ENCODE assay signal across 10 cellular contexts in the genomic region with DNA sequence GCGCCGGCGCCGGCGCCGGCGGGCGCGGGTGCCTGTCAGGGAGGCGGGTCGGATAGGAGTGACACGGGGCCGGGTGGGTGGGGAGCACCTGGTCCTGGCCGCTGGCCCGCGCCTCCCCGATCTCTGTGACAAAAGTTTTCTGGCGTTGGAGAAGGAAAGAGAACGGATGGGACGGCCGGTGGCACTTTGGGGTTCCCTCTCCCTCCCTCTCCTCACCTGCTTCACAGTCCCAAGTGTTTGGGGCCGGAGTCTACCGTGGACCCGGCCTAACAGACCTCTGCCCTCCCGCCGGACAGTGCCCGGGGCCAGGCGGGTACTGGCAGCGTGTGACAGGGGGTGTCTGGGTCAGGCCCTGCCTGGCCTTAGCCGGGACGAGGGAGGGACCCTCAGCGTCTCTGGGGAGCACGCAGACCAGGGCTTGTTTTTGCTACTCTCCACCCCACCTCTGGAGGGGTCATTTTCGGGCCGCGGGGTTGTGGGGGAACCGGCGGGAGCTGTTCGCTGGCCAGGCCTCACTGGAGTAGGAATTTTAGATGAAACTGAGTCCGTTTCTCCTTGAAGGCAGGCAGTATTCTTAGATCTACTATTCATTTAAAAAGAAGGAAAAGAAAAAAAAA. TPM values are rescaled to one million over a fixed set of nuclear protein-coding genes. Genes with fewer than 3 reads are reported as not detected.
A peak's percentile ranks its signal among the peaks of the same experiment; 100 is the strongest.
DNase-seq lines count a peak whose midpoint lies in the region; ATAC-seq, FAIRE-seq and TF ChIP-seq lines count a peak whose summit lies in the region.
"Had no signal": no experiment of that assay in that cellular context is flagged by ENCODE, and none has a peak within 500 bp of the region (broad histone marks: within the 10 kb centered on the region; RNA-seq: fewer than 3 reads in every experiment).

No MANE protein-coding gene starts in this region.

- no peak overlapping the region for H2BK12ac ChIP-seq in H1 (ENCODE audit: low read depth, low read length)

- no peak overlapping the region for H2BK5ac ChIP-seq in H1 (ENCODE audit: low read depth, low read length)

- H4K91ac ChIP-seq in H1 (replicated peaks; ENCODE audit: insufficient read length, low read length): no peak overlapping the region

- no peak overlapping the region for H2BK120ac ChIP-seq in H1 (replicated peaks; ENCODE audit: low read depth, low read length)

- H3K36me3 ChIP-seq in heart right ventricle (no peaks in the 10 kb centered on the region), H1 (ENCODE audit: control insufficient read depth in 2 of 4, insufficient read depth in 4 of 4, low read length in 3 of 4) (no peaks in the 10 kb centered on the region; a peak in 1 of 8 replicates), uterus (no peaks in the 10 kb centered on the region)
- H3K36me3 ChIP-seq: BLaER1 had no signal

- no peaks in the 10 kb centered on the region for H3K79me1 ChIP-seq in H1 (ENCODE audit: low read depth, low read length)

- TF ChIP-seq POLR2A in H1 (IDR thresholded peaks at IDR 0.05; ENCODE audit: control extremely low read depth in 1 of 2, low read depth in 2 of 2, low read length in 2 of 2) (no peak), uterus (IDR thresholded peaks at IDR 0.05) (no peak), H54 (IDR thresholded peaks at IDR 0.05; ENCODE audit: low read depth, low read length) (no peak)

- no peak overlapping the region for H3K23ac ChIP-seq in H1 (ENCODE audit: insufficient read length)

- TF ChIP-seq EP300 in H1 (IDR thresholded peaks at IDR 0.05; ENCODE audit: borderline replicate concordance in 1 of 2, low read depth in 2 of 2, low read length in 2 of 2): no peak

- no peak overlapping the region for H2AFZ ChIP-seq in H1 (ENCODE audit: low read length)

- no peaks in the 10 kb centered on the region for H3K79me2 ChIP-seq in H1 (ENCODE audit: control insufficient read depth in 1 of 2, insufficient read depth in 2 of 2, low read length in 2 of 2)

- H3K4me3 Mint-ChIP-seq in naive B cell: peak overlapping the region; percentile 64 to 89 (median 73)

- no peak overlapping the region for H4K8ac ChIP-seq in H1 (ENCODE audit: extremely low read depth, insufficient read depth, low read length)

- H3K23me2 ChIP-seq in H1 (ENCODE audit: low read depth, low read length): peaks cover 43% of the 10 kb centered on the region

- H3K27me3 Mint-ChIP-seq in naive B cell: peaks cover 60 to 88% (median 88%) of the 10 kb centered on the region in 3 donors

- no peak overlapping the region for H2BK15ac ChIP-seq in H1 (ENCODE audit: low read length)

- TF ChIP-seq RAD21 in H1 (IDR thresholded peaks at IDR 0.05 in 1 of 2, conservative IDR thresholded peaks at IDR 0.05 in 1 of 2; ENCODE audit: low read depth in 2 of 2, low read length in 2 of 2): no peak

- no peak overlapping the region for H2BK20ac ChIP-seq in H1 (ENCODE audit: low read length)

- DNase-seq in heart right ventricle (no peak), cardiac septum (ENCODE audit: low spot score) (no peak), H1 (ENCODE audit: low read depth in 1 of 2, low spot score in 2 of 2) (peak in 1 of 2 experiments; percentile 73), naive B cell (no peak), uterus (no peak), NCI-H2227 treated with DMSO at 0.1 percent for 48 hours (lab: John Stamatoyannopoulos, UW) (no peak), H54 (ENCODE audit: insufficient read length, low spot score) (no peak)

- no peak overlapping the region for H3K14ac ChIP-seq in H1 (ENCODE audit: insufficient read length)

- no peak overlapping the region for H3K27ac Mint-ChIP-seq in naive B cell

- ATAC-seq in heart right ventricle: no peak
- peak in 1 of 2 donors; percentile 9 for ATAC-seq in naive B cell (ENCODE audit: low read depth in 2 of 2)
- ATAC-seq in GM19452 (IDR thresholded peaks at IDR 0.05; ENCODE audit: unreplicated experiment): no peak

- H3K4me2 ChIP-seq in H1 (ENCODE audit: insufficient read depth in 1 of 2, low read depth in 2 of 2, low read length in 2 of 2): peak overlapping the region; percentile 96 to 97

- peaks cover 6 to 10% of the 10 kb centered on the region in 2 experiments for H4K20me1 ChIP-seq in H1 (replicated peaks in 1 of 2; ENCODE audit: control insufficient read depth in 1 of 2, insufficient read depth in 2 of 2, low read length in 2 of 2)

- peaks cover 0 to 9% of the 10 kb centered on the region in 2 donors for H3K36me3 Mint-ChIP-seq in naive B cell

- H3K9me3 ChIP-seq in heart right ventricle: no peaks in the 10 kb centered on the region
- no peaks in the 10 kb centered on the region for H3K9me3 ChIP-seq in H1 (ENCODE audit: insufficient read depth in 2 of 2, low read depth in 1 of 2, low read length in 1 of 2)
- no peaks in the 10 kb centered on the region for H3K9me3 ChIP-seq in uterus

- no peak overlapping the region for H4K5ac ChIP-seq in H1 (ENCODE audit: insufficient read length, low read depth, low read length)

- H3K18ac ChIP-seq in H1 (ENCODE audit: extremely low read depth, low read length): 0 out of 2 replicates have a peak overlapping the region, but pooled peaks have one; percentile 16

- POLR2A ChIA-PET in H1 (lab: Charles Lee; ENCODE audit: partially characterized antibody): interaction anchor here (1.7 kb wide), 1 partner anchor 7 kb away, joined by 6 read pairs; no protein-coding TSS in a partner anchor

- H3K27ac ChIP-seq in heart right ventricle (no peak overlapping the region), H1 (ENCODE audit: low read depth, low read length) (no peak overlapping the region), uterus (no peak overlapping the region)
- H3K27ac ChIP-seq: BLaER1 had no signal

- no peak overlapping the region for H2AK5ac ChIP-seq in H1 (ENCODE audit: low read depth, low read length)

- intact Hi-C loops in heart right ventricle (cut with DNase I) (loop anchor here in 1 of 10 donors (5.0 kb wide), 1 partner anchor 187 kb away; no protein-coding TSS in a partner anchor), cardiac septum (cut with DNase I) (loop anchor here (5.0 kb wide), 1 partner anchor 53 kb away; the partner anchor contains the start of gene PPIC), uterus (cut with DNase I; ENCODE audit: low total_unique reads) (no loop called here)

- H3K9ac ChIP-seq in H1 (replicated peaks in 1 of 4; ENCODE audit: extremely low read depth in 1 of 4, low read depth in 3 of 4, low read length in 3 of 4): no peak overlapping the region
- H3K9ac ChIP-seq: BLaER1 had no signal

- CTCF ChIA-PET in H1 (lab: Charles Lee; ENCODE audit: partially characterized antibody): interaction anchor here (0.6 kb wide), 1 partner anchor 386 kb away, joined by 3 read pairs; no protein-coding TSS in a partner anchor

- peaks cover 46 to 68% (median 60%) of the 10 kb centered on the region in 3 donors for H3K4me1 Mint-ChIP-seq in naive B cell

- H3K9me3 Mint-ChIP-seq in naive B cell: peaks cover 0 to 15% (median 4%) of the 10 kb centered on the region in 7 donors

- H3K27me3 ChIP-seq in heart right ventricle (peaks cover 33 to 98% (median 97%) of the 10 kb centered on the region in 7 donors), H1 (replicated peaks in 1 of 4; ENCODE audit: control insufficient read depth in 3 of 4, extremely low read depth in 1 of 4, insufficient read depth in 3 of 4, low read length in 3 of 4) (peaks cover 78 to 100% (median 93%) of the 10 kb centered on the region in 4 experiments), uterus (peaks cover 21 to 57% of the 10 kb centered on the region in 2 donors)

- no peak for FAIRE-seq in H1 (lab: Jason Lieb, UNC)
- no peak for FAIRE-seq in H54 (lab: Jason Lieb, UNC)
- FAIRE-seq: bronchial epithelial cell had no signal

- no peak overlapping the region for H3K4ac ChIP-seq in H1 (replicated peaks; ENCODE audit: insufficient read length, low read depth, low read length)

- H3K4me1 ChIP-seq in heart right ventricle (peaks cover 0 to 49% (median 32%) of the 10 kb centered on the region in 9 donors), H1 (replicated peaks in 1 of 4; ENCODE audit: control insufficient read depth in 3 of 4, insufficient read depth in 4 of 4, low read length in 3 of 4) (peaks cover 4 to 44% (median 20%) of the 10 kb centered on the region in 4 experiments), uterus (no peaks in the 10 kb centered on the region)

- TF ChIP-seq CTCF in heart right ventricle (IDR thresholded peaks at IDR 0.05): no peak
- no peak for TF ChIP-seq CTCF in H1 (IDR thresholded peaks at IDR 0.05; ENCODE audit: control extremely low read depth in 1 of 3, insufficient read depth in 1 of 3, low read depth in 1 of 3, low read length in 3 of 3)
- no peak for TF ChIP-seq CTCF in uterus (IDR thresholded peaks at IDR 0.05)

- WGBS in heart right ventricle, 2 donors: 11 to 13% methylated on average over 29 to 40 of the region's 40 CpGs
- 3% methylated on average over 18 of the region's 40 CpGs; no CpG with 5 or more reads in 1 of the 2 experiments for WGBS in H1 (ENCODE audit: extremely low coverage in 1 of 2, insufficient coverage in 1 of 2, insufficient read length in 1 of 2, insufficient replicate concordance in 2 of 2, low coverage in 1 of 2, low lambda C conversion rate in 2 of 2, missing lambda C conversion rate in 1 of 2), 2 experiments

- peak overlapping the region; percentile 27 to 64 (median 56) for H3K4me3 ChIP-seq in heart right ventricle
- H3K4me3 ChIP-seq in H1 (ENCODE audit: extremely low read depth in 1 of 4, insufficient read depth in 2 of 4, low read depth in 3 of 4, low read length in 4 of 4): peak overlapping the region; percentile 41 to 71 (median 53)
- H3K4me3 ChIP-seq in uterus: peak overlapping the region; percentile 35 to 59

- no peak overlapping the region for H3K56ac ChIP-seq in H1 (replicated peaks; ENCODE audit: insufficient read length, low read depth, low read length)

RNA-seq across cellular contexts. Expression of gene PRDM6, which starts 1.7 kb away (rescaled TPM):
- total RNA-seq in heart right ventricle (1 to 10 TPM in 1 of 10 donors, under 1 TPM in 9; 0.08 to 1.0 (median 0.65) TPM), cardiac septum (1.6 TPM), uterus (1 to 10 TPM in 2 of 4 donors, under 1 TPM in 2; under 0.01 to 2.6 (median 1.6) TPM)
- polyA plus RNA-seq in heart right ventricle (under 1 TPM; 0.26 to 0.73 TPM), H1 (2011; rRNA removed) (0.08 and 0.17 TPM in 2 replicates), naive B cell (ENCODE audit: low read depth in 6 of 6) (not detected)
- 0.04 and 0.08 TPM in 2 replicates for total RNA-seq in H1 (2021; fragmentation: NEBNext Ultra II Directional; extraction: Animal tissue kit (Norgen Biotek cat#: 25700))
- polyA plus RNA-seq in H1 (2011; cell fraction: cytosol; rRNA removed): 0.22 TPM
- polyA plus RNA-seq in H1 (2011; cell fraction: nucleus; rRNA removed): 0.31 TPM
- polyA plus RNA-seq in H1 (2012, experiment 1 of 2): 0.01 TPM in 1 of 4 replicates, not detected in the others
- polyA plus RNA-seq in H1 (2012, experiment 2 of 2): 0.01 TPM
- 0.02 TPM for polyA plus RNA-seq in H1 (2013, experiment 1 of 2)
- 0.09 TPM for polyA plus RNA-seq in H1 (2013, experiment 2 of 2)
- polyA minus RNA-seq in H1 (2011; rRNA and poly(A)+ RNA removed): 0.03 and 0.20 TPM in 2 replicates
- polyA minus RNA-seq in H1 (2011; cell fraction: cytosol; rRNA and poly(A)+ RNA removed): not detected
- 0.10 TPM for polyA minus RNA-seq in H1 (2011; cell fraction: nucleus; rRNA and poly(A)+ RNA removed)
- total RNA-seq: bronchial epithelial cell had no signal

RNA-seq across cellular contexts. Expression of gene PPIC, which starts 54.2 kb away (rescaled TPM):
- total RNA-seq in heart right ventricle: 10 to 100 TPM; 34.2 to 54.3 (median 43.2) TPM
- polyA plus RNA-seq in heart right ventricle: 10 to 100 TPM; 22.5 to 58.9 TPM
- 40.0 TPM for total RNA-seq in cardiac septum
- total RNA-seq in H1 (2021; fragmentation: NEBNext Ultra II Directional; extraction: Animal tissue kit (Norgen Biotek cat#: 25700)): 9.0 and 10.4 TPM in 2 replicates
- 7.9 and 8.5 TPM in 2 replicates for polyA plus RNA-seq in H1 (2011; rRNA removed)
- polyA plus RNA-seq in H1 (2011; cell fraction: cytosol; rRNA removed): 12.6 TPM
- 3.8 TPM for polyA plus RNA-seq in H1 (2011; cell fraction: nucleus; rRNA removed)
- polyA plus RNA-seq in H1 (2012, experiment 1 of 2): 9.8 to 10.8 TPM (median 10.4 TPM) in 4 replicates
- polyA plus RNA-seq in H1 (2012, experiment 2 of 2): 2.7 TPM
- 11.0 TPM for polyA plus RNA-seq in H1 (2013, experiment 1 of 2)
- polyA plus RNA-seq in H1 (2013, experiment 2 of 2): 13.9 TPM
- polyA minus RNA-seq in H1 (2011; rRNA and poly(A)+ RNA removed): 9.0 and 13.2 TPM in 2 replicates
- 4.1 TPM for polyA minus RNA-seq in H1 (2011; cell fraction: cytosol; rRNA and poly(A)+ RNA removed)
- polyA minus RNA-seq in H1 (2011; cell fraction: nucleus; rRNA and poly(A)+ RNA removed): 2.7 TPM
- not detected for polyA plus RNA-seq in naive B cell (ENCODE audit: low read depth in 6 of 6)
- total RNA-seq in uterus: 10 to 100 TPM; 22.3 to 41.7 (median 27.7) TPM
